In the genomic region with DNA sequence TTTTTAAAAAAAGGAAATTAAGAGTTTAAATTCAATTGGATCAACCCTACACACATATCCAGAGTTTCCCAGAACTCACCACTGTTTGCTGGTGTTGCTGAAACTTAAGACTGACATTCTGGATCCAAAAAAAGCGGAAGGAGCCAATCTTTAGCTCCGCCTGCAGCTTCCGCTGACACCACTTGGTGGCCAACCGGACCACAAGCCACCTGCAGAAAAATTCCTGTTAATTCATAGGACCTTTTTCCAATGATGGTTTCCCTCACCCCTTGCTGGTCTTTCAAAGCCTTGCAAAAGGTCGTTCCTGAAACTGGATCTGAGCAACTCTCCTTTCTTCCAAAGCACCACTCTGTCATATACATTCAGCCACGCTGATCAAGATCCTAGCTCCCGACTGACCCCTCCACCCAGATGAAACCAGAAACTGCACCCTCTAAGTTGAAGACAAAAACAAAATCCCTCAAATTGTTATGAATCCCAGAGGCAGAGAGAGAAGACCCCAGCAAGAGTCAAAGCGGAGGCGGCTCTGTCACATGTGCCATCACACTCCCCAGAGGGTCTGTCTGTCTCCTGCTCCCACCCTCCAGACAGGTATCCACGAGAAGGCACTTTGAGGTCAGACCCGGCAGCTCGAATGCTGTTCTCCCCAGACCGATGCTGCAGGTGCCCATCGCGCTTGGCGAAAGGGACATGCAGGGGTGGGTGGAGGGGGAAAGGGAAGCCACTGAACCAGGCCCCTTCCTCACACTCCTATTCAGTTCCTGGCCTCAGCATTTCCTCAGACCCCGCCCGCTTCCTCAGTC, we compare ENCODE assay signal across 1 cellular context.
A peak's percentile ranks its signal among the peaks of the same experiment; 100 is the strongest.
TF ChIP-seq lines count a peak whose summit lies in the region.

No MANE protein-coding gene starts in this region.

TF ChIP-seq in liver, 16 proteins besides CTCF, POLR2A, EP300 and RAD21 (continued from another document):
- TF ChIP-seq, protein P1, sequence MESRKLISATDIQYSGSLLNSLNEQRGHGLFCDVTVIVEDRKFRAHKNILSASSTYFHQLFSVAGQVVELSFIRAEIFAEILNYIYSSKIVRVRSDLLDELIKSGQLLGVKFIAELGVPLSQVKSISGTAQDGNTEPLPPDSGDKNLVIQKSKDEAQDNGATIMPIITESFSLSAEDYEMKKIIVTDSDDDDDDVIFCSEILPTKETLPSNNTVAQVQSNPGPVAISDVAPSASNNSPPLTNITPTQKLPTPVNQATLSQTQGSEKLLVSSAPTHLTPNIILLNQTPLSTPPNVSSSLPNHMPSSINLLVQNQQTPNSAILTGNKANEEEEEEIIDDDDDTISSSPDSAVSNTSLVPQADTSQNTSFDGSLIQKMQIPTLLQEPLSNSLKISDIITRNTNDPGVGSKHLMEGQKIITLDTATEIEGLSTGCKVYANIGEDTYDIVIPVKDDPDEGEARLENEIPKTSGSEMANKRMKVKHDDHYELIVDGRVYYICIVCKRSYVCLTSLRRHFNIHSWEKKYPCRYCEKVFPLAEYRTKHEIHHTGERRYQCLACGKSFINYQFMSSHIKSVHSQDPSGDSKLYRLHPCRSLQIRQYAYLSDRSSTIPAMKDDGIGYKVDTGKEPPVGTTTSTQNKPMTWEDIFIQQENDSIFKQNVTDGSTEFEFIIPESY (IDR thresholded peaks at IDR 0.05) = peak; percentile 20
- peak in 1 of 2 donors; percentile 43 for TF ChIP-seq HNF4A (conservative IDR thresholded peaks at IDR 0.05)
